In genomic region chr10:132847856-132848255, GRCh38 we compare ENCODE assay signal across 11 cellular contexts.
A peak's percentile ranks its signal among the peaks of the same experiment; 100 is the strongest.
DNase-seq lines count a peak whose midpoint lies in the region; ATAC-seq and TF ChIP-seq lines count a peak whose summit lies in the region.
"Had no signal": no experiment of that assay in that cellular context is flagged by ENCODE, and none has a peak within 500 bp of the region (broad histone marks: within the 10 kb centered on the region; RNA-seq: fewer than 3 reads in every experiment).

No MANE protein-coding gene starts in this region.

- 0% methylated on average over 1 to 4 of the region's 17 CpGs for WGBS in gastroesophageal sphincter (ENCODE audit: low coverage in 1 of 2), 2 donors

- peaks cover 1% of the 10 kb centered on the region for H3K9me3 Mint-ChIP-seq in CD8-positive, alpha-beta T cell
- H3K9me3 Mint-ChIP-seq in activated T-helper 2 cell treated with anti-CD3 and anti-CD28 coated beads, Interferon-gamma antibody, Interleukin-2, Interleukin-4, amounts not matched to agents 10 μg/mL and 5 μg/mL and 100 μg/mL, durations not matched to agents 14 hours and 24 hours and 36 hours: peaks cover 7% of the 10 kb centered on the region
- H3K9me3 Mint-ChIP-seq in naive B cell: peaks cover 0 to 6% (median 2%) of the 10 kb centered on the region in 7 donors

- H3K4me3 Mint-ChIP-seq in CD8-positive, alpha-beta T cell: peak overlapping the region; percentile 80
- peak overlapping the region; percentile 33 for H3K4me3 Mint-ChIP-seq in activated T-helper 2 cell treated with anti-CD3 and anti-CD28 coated beads, Interferon-gamma antibody, Interleukin-2, Interleukin-4, amounts not matched to agents 10 μg/mL and 5 μg/mL and 100 μg/mL, durations not matched to agents 14 hours and 24 hours and 36 hours (ENCODE audit: low read depth)
- peak overlapping the region; percentile 75 to 88 (median 87) for H3K4me3 Mint-ChIP-seq in naive B cell

- peaks cover 11% of the 10 kb centered on the region for H3K4me1 Mint-ChIP-seq in CD8-positive, alpha-beta T cell (ENCODE audit: low read depth)
- peaks cover 4% of the 10 kb centered on the region for H3K4me1 Mint-ChIP-seq in activated T-helper 2 cell treated with anti-CD3 and anti-CD28 coated beads, Interferon-gamma antibody, Interleukin-2, Interleukin-4, amounts not matched to agents 10 μg/mL and 5 μg/mL and 100 μg/mL, durations not matched to agents 14 hours and 24 hours and 36 hours (ENCODE audit: low read depth)
- peaks cover 7 to 16% (median 13%) of the 10 kb centered on the region in 3 donors for H3K4me1 Mint-ChIP-seq in naive B cell

- DNase-seq in CD8-positive, alpha-beta T cell: peak in 1 of 7 experiments; percentile 46
- DNase-seq in activated T-helper 2 cell treated with anti-CD3 and anti-CD28 coated beads, Interferon-gamma antibody, Interleukin-2, Interleukin-4, amounts not matched to agents 10 μg/mL and 5 μg/mL and 100 μg/mL, durations not matched to agents 14 hours and 24 hours and 36 hours (ENCODE audit: low spot score): no peak
- DNase-seq in naive B cell (no peak), GM20000 (ENCODE audit: low spot score) (no peak), Karpas-422 (no peak), amygdala (lab: John Stamatoyannopoulos, UW) (no peak)
- DNase-seq: NCI-H2081 treated with DMSO at 0.1 percent for 48 hours; NK-92 treated with Interleukin-12 subunit alpha and Interleukin-12 subunit beta, amount 100 ng/mL, for 24 hours had no signal

- H3K27me3 ChIP-seq in BLaER1 treated with 17β-estradiol and CSF1 and Interleukin-3, amounts not matched to agents 10 nM and 100 nM: peaks cover 0 to 33% (median 0%) of the 10 kb centered on the region in 11 experiments; a peak in 5 of 22 replicates
- H3K27me3 ChIP-seq in CD8-positive, alpha-beta T cell (ENCODE audit: insufficient read depth, low read length): no peaks in the 10 kb centered on the region
- H3K27me3 ChIP-seq in gastroesophageal sphincter: peaks cover 47% of the 10 kb centered on the region
- H3K27me3 ChIP-seq in Karpas-422 (ENCODE audit: low read length): no peaks in the 10 kb centered on the region

- TF ChIP-seq EP300 in gastroesophageal sphincter (IDR thresholded peaks at IDR 0.05): no peak

- H2AFZ ChIP-seq in Karpas-422 (ENCODE audit: low read length): no peak overlapping the region

- H3K4me3 ChIP-seq in BLaER1 treated with 17β-estradiol and CSF1 and Interleukin-3, amounts not matched to agents 10 nM and 100 nM: peak overlapping the region; percentile 21 to 59 (median 38); a peak in 13 of 20 replicates
- H3K4me3 ChIP-seq in CD8-positive, alpha-beta T cell (ENCODE audit: low read depth, low read length): peak overlapping the region; percentile 34
- no peak overlapping the region for H3K4me3 ChIP-seq in gastroesophageal sphincter
- H3K4me3 ChIP-seq in Karpas-422 (ENCODE audit: low read length): no peak overlapping the region
- H3K4me3 ChIP-seq: thoracic aorta had no signal

- H3K36me3 Mint-ChIP-seq in CD8-positive, alpha-beta T cell: no peaks in the 10 kb centered on the region
- H3K36me3 Mint-ChIP-seq in activated T-helper 2 cell treated with anti-CD3 and anti-CD28 coated beads, Interferon-gamma antibody, Interleukin-2, Interleukin-4, amounts not matched to agents 10 μg/mL and 5 μg/mL and 100 μg/mL, durations not matched to agents 14 hours and 24 hours and 36 hours (ENCODE audit: low read depth): no peaks in the 10 kb centered on the region
- H3K36me3 Mint-ChIP-seq in naive B cell: peaks cover under 1 to 2% of the 10 kb centered on the region in 2 donors

- no peak for TF ChIP-seq POLR2A in gastroesophageal sphincter (IDR thresholded peaks at IDR 0.05)

- H3K9me3 ChIP-seq in BLaER1 treated with 17β-estradiol and CSF1 and Interleukin-3, amounts not matched to agents 10 nM and 100 nM (replicated peaks in 1 of 11): peaks cover 4 to 10% (median 6%) of the 10 kb centered on the region in 11 experiments
- peaks cover 2% of the 10 kb centered on the region for H3K9me3 ChIP-seq in CD8-positive, alpha-beta T cell (ENCODE audit: low read length)
- H3K9me3 ChIP-seq in gastroesophageal sphincter (peaks cover 0 to 8% (median 0%) of the 10 kb centered on the region in 3 donors), Karpas-422 (ENCODE audit: low read length) (no peaks in the 10 kb centered on the region)

- ATAC-seq in CD8-positive, alpha-beta T cell: peak; percentile 31
- ATAC-seq in naive B cell (ENCODE audit: low read depth in 2 of 2) (peak in 1 of 2 donors; percentile 36), gastroesophageal sphincter (no peak)

- H3K4me2 ChIP-seq in BLaER1 treated with 17β-estradiol and CSF1 and Interleukin-3, amounts not matched to agents 10 nM and 100 nM: peak overlapping the region; percentile 75 to 92 (median 85)
- H3K4me2 ChIP-seq in Karpas-422 (ENCODE audit: low read depth, low read length, poor library complexity, severe bottlenecking): no peak overlapping the region

- no peak overlapping the region for H3K27ac Mint-ChIP-seq in CD8-positive, alpha-beta T cell
- no peak overlapping the region for H3K27ac Mint-ChIP-seq in activated T-helper 2 cell treated with anti-CD3 and anti-CD28 coated beads, Interferon-gamma antibody, Interleukin-2, Interleukin-4, amounts not matched to agents 10 μg/mL and 5 μg/mL and 100 μg/mL, durations not matched to agents 14 hours and 24 hours and 36 hours
- peak overlapping the region in 3 of 6 donors; percentile 53 to 81 (median 55) for H3K27ac Mint-ChIP-seq in naive B cell

- H3K4me1 ChIP-seq in BLaER1 treated with 17β-estradiol and CSF1 and Interleukin-3, amounts not matched to agents 10 nM and 100 nM: peaks cover 35 to 65% (median 60%) of the 10 kb centered on the region in 10 experiments
- peaks cover 5% of the 10 kb centered on the region for H3K4me1 ChIP-seq in CD8-positive, alpha-beta T cell (ENCODE audit: insufficient read depth, low read length)
- H3K4me1 ChIP-seq in gastroesophageal sphincter: no peaks in the 10 kb centered on the region
- no peaks in the 10 kb centered on the region for H3K4me1 ChIP-seq in Karpas-422 (ENCODE audit: low read length)

- H3K9ac ChIP-seq in BLaER1 treated with 17β-estradiol and CSF1 and Interleukin-3, amounts not matched to agents 10 nM and 100 nM: peak overlapping the region in 8 of 11 experiments; percentile 26 to 54 (median 40); a peak in 10 of 22 replicates
- no peak overlapping the region for H3K9ac ChIP-seq in Karpas-422 (ENCODE audit: low read length)

- no peak for TF ChIP-seq CTCF in CD8-positive, alpha-beta T cell (IDR thresholded peaks at IDR 0.05)
- TF ChIP-seq CTCF in gastroesophageal sphincter (IDR thresholded peaks at IDR 0.05) (no peak), GM20000 (IDR thresholded peaks at IDR 0.05; ENCODE audit: extremely low read depth, missing control alignments) (no peak)

- H4K20me1 ChIP-seq in BLaER1 treated with 17β-estradiol and CSF1 and Interleukin-3, amounts not matched to agents 10 nM and 100 nM: no peaks in the 10 kb centered on the region
- H4K20me1 ChIP-seq in Karpas-422 (ENCODE audit: insufficient read depth, low read depth, low read length): no peaks in the 10 kb centered on the region

- H3K36me3 ChIP-seq in BLaER1 treated with 17β-estradiol and CSF1 and Interleukin-3, amounts not matched to agents 10 nM and 100 nM: no peaks in the 10 kb centered on the region
- H3K36me3 ChIP-seq in CD8-positive, alpha-beta T cell (ENCODE audit: insufficient read depth, low read length): no peaks in the 10 kb centered on the region
- H3K36me3 ChIP-seq in gastroesophageal sphincter: no peaks in the 10 kb centered on the region
- H3K36me3 ChIP-seq in Karpas-422 (ENCODE audit: insufficient read depth, low read length): no peaks in the 10 kb centered on the region
- H3K36me3 ChIP-seq: thoracic aorta had no signal

- POLR2A ChIA-PET in CD8-positive, alpha-beta T cell (lab: Charles Lee): no interaction called here

- no peaks in the 10 kb centered on the region for H3K9me2 ChIP-seq in Karpas-422 (replicated peaks; ENCODE audit: insufficient read depth, low read length)

- no peaks in the 10 kb centered on the region for H3K79me2 ChIP-seq in Karpas-422 (ENCODE audit: low read length)

- CTCF ChIA-PET in CD8-positive, alpha-beta T cell (lab: Charles Lee): no interaction called here

- H3K27ac ChIP-seq in BLaER1 treated with 17β-estradiol and CSF1 and Interleukin-3, amounts not matched to agents 10 nM and 100 nM: peak overlapping the region in 3 of 11 experiments; percentile 11 to 36 (median 24); a peak in 3 of 22 replicates
- no peak overlapping the region for H3K27ac ChIP-seq in CD8-positive, alpha-beta T cell (ENCODE audit: low read depth, low read length)
- H3K27ac ChIP-seq in gastroesophageal sphincter (no peak overlapping the region), Karpas-422 (ENCODE audit: low read length) (no peak overlapping the region)
- H3K27ac ChIP-seq: thoracic aorta had no signal

- intact Hi-C loops in CD8-positive, alpha-beta T cell (cut with DNase I, micrococcal nuclease): no loop called here
- intact Hi-C loops in activated T-helper 2 cell treated with anti-CD3 and anti-CD28 coated beads, Interferon-gamma antibody, Interleukin-2, Interleukin-4, amounts not matched to agents 10 μg/mL and 5 μg/mL and 100 μg/mL, durations not matched to agents 14 hours and 24 hours and 36 hours (cut with micrococcal nuclease): no loop called here

- no peaks in the 10 kb centered on the region for H3K27me3 Mint-ChIP-seq in CD8-positive, alpha-beta T cell (ENCODE audit: low read depth)
- H3K27me3 Mint-ChIP-seq in activated T-helper 2 cell treated with anti-CD3 and anti-CD28 coated beads, Interferon-gamma antibody, Interleukin-2, Interleukin-4, amounts not matched to agents 10 μg/mL and 5 μg/mL and 100 μg/mL, durations not matched to agents 14 hours and 24 hours and 36 hours (ENCODE audit: low read depth): peaks cover 7% of the 10 kb centered on the region
- peaks cover 2 to 18% (median 11%) of the 10 kb centered on the region in 3 donors for H3K27me3 Mint-ChIP-seq in naive B cell

Comparison
In these comparisons a context has a peak if more than half of its experiments do, and no peak if none do; other contexts are left out.
1. H3K4me3 ChIP-seq: peak in BLaER1 treated with 17β-estradiol and CSF1 and Interleukin-3, amounts not matched to agents 10 nM and 100 nM (10 of 10) and CD8-positive, alpha-beta T cell (single experiment); none in gastroesophageal sphincter (0 of 2) and Karpas-422 (single experiment).
2. H3K4me3 Mint-ChIP-seq: peak in every context shown above with its lines; median percentile 87 in naive B cell; 80 in CD8-positive, alpha-beta T cell; 33 in activated T-helper 2 cell treated with anti-CD3 and anti-CD28 coated beads, Interferon-gamma antibody, Interleukin-2, Interleukin-4, amounts not matched to agents 10 μg/mL and 5 μg/mL and 100 μg/mL, durations not matched to agents 14 hours and 24 hours and 36 hours.